Comparison of ENCODE assay signal across 1 cellular context in the genomic region with DNA sequence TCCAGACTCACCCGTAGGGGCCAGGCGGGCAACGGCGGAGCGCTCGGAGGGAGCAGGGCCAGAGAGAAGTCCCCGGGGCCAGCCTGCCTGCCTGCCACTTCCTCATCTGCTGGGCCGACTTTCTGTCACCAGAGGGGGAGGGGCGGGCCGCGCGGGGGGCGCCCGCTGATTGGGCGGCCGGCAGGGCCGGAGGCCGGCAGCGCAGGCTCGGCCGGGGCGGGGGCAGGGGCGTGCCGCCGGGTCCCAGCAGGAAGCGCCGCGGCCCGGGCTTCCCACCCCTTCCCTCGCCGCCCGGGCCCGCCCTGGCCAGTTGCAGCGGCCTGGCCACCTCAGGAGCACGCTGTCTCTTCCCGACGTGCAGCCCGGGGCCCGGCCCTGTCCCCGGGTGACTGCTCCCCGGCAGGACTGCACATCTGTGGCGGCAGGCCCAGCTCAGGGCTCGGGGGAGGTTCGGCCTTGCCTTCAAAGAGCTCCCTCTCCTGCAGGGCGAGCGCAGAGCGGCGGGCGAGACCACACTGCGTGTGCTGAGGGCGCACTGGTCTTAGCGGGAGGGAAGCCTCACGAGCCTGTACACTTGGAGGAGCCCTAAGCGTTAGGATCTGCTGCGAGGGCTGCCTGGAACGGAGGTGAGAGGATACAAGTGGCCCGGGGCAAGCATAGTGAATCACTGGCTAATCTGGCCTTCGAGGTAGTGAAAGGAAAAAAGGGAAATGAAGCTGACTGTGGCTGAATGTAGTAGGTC.
TF ChIP-seq lines count a peak whose summit lies in the region.

TSS of gene ELOVL1 (minus strand) at position 108 of the 742 bp plus-strand sequence. CDS start 2,402 bp downstream, outside the sequence.

TF ChIP-seq in HepG2, 621 proteins besides CTCF, POLR2A, EP300 and RAD21 (continued from another document and continues in another):
- TF ChIP-seq ZNF891 (CRISPR knock-in tag; IDR thresholded peaks at IDR 0.05) (peak; percentile 85; the same call in 1 of the 2 replicates), RBM39 (IDR thresholded peaks at IDR 0.05; ENCODE audit: low read depth, low read length, poor library complexity, severe bottlenecking) (no peak), GABPA (IDR thresholded peaks at IDR 0.05; ENCODE audit: low read depth, low read length) (peak; percentile 53), GABPA (CRISPR knock-in tag; IDR thresholded peaks at IDR 0.05; ENCODE audit: low read depth) (no peak; the same call in 1 of the 2 replicates), STAT6 (CRISPR knock-in tag; IDR thresholded peaks at IDR 0.05; ENCODE audit: borderline replicate concordance) (no peak), CENPBD1 (CRISPR knock-in tag; IDR thresholded peaks at IDR 0.05; ENCODE audit: borderline replicate concordance, low read depth) (no peak), PITX1 (CRISPR knock-in tag; IDR thresholded peaks at IDR 0.05) (peak; percentile 40; the same call in 1 of the 2 replicates), KLF9 (CRISPR knock-in tag; IDR thresholded peaks at IDR 0.05; ENCODE audit: low read depth) (peak; percentile 77; the same call in 1 of the 2 replicates), ZNF841 (CRISPR knock-in tag; IDR thresholded peaks at IDR 0.05; ENCODE audit: borderline replicate concordance) (peak; percentile 90; the same call in 1 of the 2 replicates), RORA (CRISPR knock-in tag; IDR thresholded peaks at IDR 0.05) (no peak), SAP130 (CRISPR knock-in tag; IDR thresholded peaks at IDR 0.05; ENCODE audit: low read depth) (peak; percentile 82), ZNF333 (CRISPR knock-in tag; IDR thresholded peaks at IDR 0.05; ENCODE audit: borderline replicate concordance) (no peak), DNMT3B (CRISPR knock-in tag; conservative IDR thresholded peaks at IDR 0.05) (peak; percentile 56; the same call in 1 of the 2 replicates), ONECUT2 (CRISPR knock-in tag; IDR thresholded peaks at IDR 0.05) (0 out of 2 replicates have a peak, but pooled peaks have one; percentile 10), ZNF143 (CRISPR knock-in tag; IDR thresholded peaks at IDR 0.05) (no peak), PHB2 (IDR thresholded peaks at IDR 0.05; ENCODE audit: partially characterized antibody) (no peak), KLF15 (CRISPR knock-in tag; IDR thresholded peaks at IDR 0.05; ENCODE audit: borderline replicate concordance) (no peak), MBD4 (IDR thresholded peaks at IDR 0.05; ENCODE audit: borderline replicate concordance, low read length) (no peak), MIER2 (CRISPR knock-in tag; IDR thresholded peaks at IDR 0.05) (no peak), ZNF275 (CRISPR knock-in tag; IDR thresholded peaks at IDR 0.05; ENCODE audit: borderline replicate concordance) (no peak), TARDBP (CRISPR knock-in tag; IDR thresholded peaks at IDR 0.05) (peak; percentile 77; the same call in 1 of the 2 replicates), HMG20A (CRISPR knock-in tag; IDR thresholded peaks at IDR 0.05; ENCODE audit: borderline replicate concordance) (peak; percentile 54; the same call in 1 of the 2 replicates), RXRB (CRISPR knock-in tag; IDR thresholded peaks at IDR 0.05; ENCODE audit: borderline replicate concordance) (peak; percentile 36; the same call in 1 of the 2 replicates), WIZ (CRISPR knock-in tag; IDR thresholded peaks at IDR 0.05) (no peak), ZMYM3 (CRISPR knock-in tag; IDR thresholded peaks at IDR 0.05) (0 out of 2 replicates have a peak, but pooled peaks have one; percentile 15), NKX3-1 (CRISPR knock-in tag; IDR thresholded peaks at IDR 0.05) (peak; percentile 84), ZNF747 (CRISPR knock-in tag; IDR thresholded peaks at IDR 0.05; ENCODE audit: borderline replicate concordance) (peak; percentile 58; the same call in 1 of the 2 replicates), SRSF4 (IDR thresholded peaks at IDR 0.05; ENCODE audit: low read depth, low read length, poor library complexity, severe bottlenecking) (no peak), STAT5B (CRISPR knock-in tag; IDR thresholded peaks at IDR 0.05) (no peak), MLLT10 (CRISPR knock-in tag; IDR thresholded peaks at IDR 0.05) (no peak), ZNF790 (CRISPR knock-in tag; IDR thresholded peaks at IDR 0.05; ENCODE audit: borderline replicate concordance) (no peak; the same call in 1 of the 2 replicates), ADNP (CRISPR knock-in tag; IDR thresholded peaks at IDR 0.05) (no peak), SOX6 (IDR thresholded peaks at IDR 0.05) (no peak), SOX6 (CRISPR knock-in tag; IDR thresholded peaks at IDR 0.05) (peak; percentile 24; the same call in 1 of the 2 replicates), ZNF230 (CRISPR knock-in tag; IDR thresholded peaks at IDR 0.05) (peak; percentile 95), RFXAP (CRISPR knock-in tag; IDR thresholded peaks at IDR 0.05; ENCODE audit: borderline replicate concordance) (peak; percentile 69), PLRG1 (conservative IDR thresholded peaks at IDR 0.05) (no peak), TBX3 (IDR thresholded peaks at IDR 0.05; ENCODE audit: borderline replicate concordance) (no peak), ZNF879 (CRISPR knock-in tag; IDR thresholded peaks at IDR 0.05) (peak; percentile 78; the same call in 1 of the 2 replicates), ZNF34 (CRISPR knock-in tag; IDR thresholded peaks at IDR 0.05; ENCODE audit: borderline replicate concordance) (no peak), ZBTB26 (CRISPR knock-in tag; IDR thresholded peaks at IDR 0.05; ENCODE audit: borderline replicate concordance) (no peak), CHD4 (IDR thresholded peaks at IDR 0.05; ENCODE audit: borderline replicate concordance, low read length) (no peak), MBNL3 (CRISPR knock-in tag; conservative IDR thresholded peaks at IDR 0.05) (no peak), ZNF788 (CRISPR knock-in tag; IDR thresholded peaks at IDR 0.05; ENCODE audit: borderline replicate concordance) (peak; percentile 55; the same call in 1 of the 2 replicates), JUNB (CRISPR knock-in tag; IDR thresholded peaks at IDR 0.05; ENCODE audit: borderline replicate concordance) (peak; percentile 65; the same call in 1 of the 2 replicates), ZNF619 (CRISPR knock-in tag; IDR thresholded peaks at IDR 0.05) (peak; percentile 70; the same call in 1 of the 2 replicates), PRPF4 (IDR thresholded peaks at IDR 0.05; ENCODE audit: low read depth, low read length, poor library complexity, severe bottlenecking) (no peak), ARNT (IDR thresholded peaks at IDR 0.05) (no peak), ZIK1 (CRISPR knock-in tag; IDR thresholded peaks at IDR 0.05; ENCODE audit: borderline replicate concordance, low read depth) (peak; percentile 92), ZNF773 (CRISPR knock-in tag; IDR thresholded peaks at IDR 0.05; ENCODE audit: borderline replicate concordance) (peak; percentile 84; the same call in 1 of the 2 replicates), NFYC (CRISPR knock-in tag; IDR thresholded peaks at IDR 0.05) (peak; percentile 56; the same call in 1 of the 2 replicates), ZNF251 (CRISPR knock-in tag; IDR thresholded peaks at IDR 0.05) (no peak), EED (CRISPR knock-in tag; IDR thresholded peaks at IDR 0.05) (0 out of 2 replicates have a peak, but pooled peaks have one; percentile 78), ASH2L (IDR thresholded peaks at IDR 0.05; ENCODE audit: insufficient read length, low read depth, low read length) (peak; percentile 75), ZBTB37 (CRISPR knock-in tag; IDR thresholded peaks at IDR 0.05) (no peak), ELF3 (CRISPR knock-in tag; IDR thresholded peaks at IDR 0.05) (peak; percentile 72), IKZF1 (IDR thresholded peaks at IDR 0.05) (no peak)
- TF ChIP-seq, protein P1, sequence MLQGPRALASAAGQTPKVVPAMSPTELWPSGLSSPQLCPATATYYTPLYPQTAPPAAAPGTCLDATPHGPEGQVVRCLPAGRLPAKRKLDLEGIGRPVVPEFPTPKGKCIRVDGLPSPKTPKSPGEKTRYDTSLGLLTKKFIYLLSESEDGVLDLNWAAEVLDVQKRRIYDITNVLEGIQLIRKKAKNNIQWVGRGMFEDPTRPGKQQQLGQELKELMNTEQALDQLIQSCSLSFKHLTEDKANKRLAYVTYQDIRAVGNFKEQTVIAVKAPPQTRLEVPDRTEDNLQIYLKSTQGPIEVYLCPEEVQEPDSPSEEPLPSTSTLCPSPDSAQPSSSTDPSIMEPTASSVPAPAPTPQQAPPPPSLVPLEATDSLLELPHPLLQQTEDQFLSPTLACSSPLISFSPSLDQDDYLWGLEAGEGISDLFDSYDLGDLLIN (CRISPR knock-in tag; IDR thresholded peaks at IDR 0.05; ENCODE audit: borderline replicate concordance) = no peak
- TF ChIP-seq, protein P2, sequence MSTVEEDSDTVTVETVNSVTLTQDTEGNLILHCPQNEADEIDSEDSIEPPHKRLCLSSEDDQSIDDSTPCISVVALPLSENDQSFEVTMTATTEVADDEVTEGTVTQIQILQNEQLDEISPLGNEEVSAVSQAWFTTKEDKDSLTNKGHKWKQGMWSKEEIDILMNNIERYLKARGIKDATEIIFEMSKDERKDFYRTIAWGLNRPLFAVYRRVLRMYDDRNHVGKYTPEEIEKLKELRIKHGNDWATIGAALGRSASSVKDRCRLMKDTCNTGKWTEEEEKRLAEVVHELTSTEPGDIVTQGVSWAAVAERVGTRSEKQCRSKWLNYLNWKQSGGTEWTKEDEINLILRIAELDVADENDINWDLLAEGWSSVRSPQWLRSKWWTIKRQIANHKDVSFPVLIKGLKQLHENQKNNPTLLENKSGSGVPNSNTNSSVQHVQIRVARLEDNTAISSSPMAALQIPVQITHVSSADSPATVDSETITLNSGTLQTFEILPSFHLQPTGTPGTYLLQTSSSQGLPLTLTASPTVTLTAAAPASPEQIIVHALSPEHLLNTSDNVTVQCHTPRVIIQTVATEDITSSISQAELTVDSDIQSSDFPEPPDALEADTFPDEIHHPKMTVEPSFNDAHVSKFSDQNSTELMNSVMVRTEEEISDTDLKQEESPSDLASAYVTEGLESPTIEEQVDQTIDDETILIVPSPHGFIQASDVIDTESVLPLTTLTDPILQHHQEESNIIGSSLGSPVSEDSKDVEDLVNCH (CRISPR knock-in tag; IDR thresholded peaks at IDR 0.05) = no peak
- TF ChIP-seq, protein P3, sequence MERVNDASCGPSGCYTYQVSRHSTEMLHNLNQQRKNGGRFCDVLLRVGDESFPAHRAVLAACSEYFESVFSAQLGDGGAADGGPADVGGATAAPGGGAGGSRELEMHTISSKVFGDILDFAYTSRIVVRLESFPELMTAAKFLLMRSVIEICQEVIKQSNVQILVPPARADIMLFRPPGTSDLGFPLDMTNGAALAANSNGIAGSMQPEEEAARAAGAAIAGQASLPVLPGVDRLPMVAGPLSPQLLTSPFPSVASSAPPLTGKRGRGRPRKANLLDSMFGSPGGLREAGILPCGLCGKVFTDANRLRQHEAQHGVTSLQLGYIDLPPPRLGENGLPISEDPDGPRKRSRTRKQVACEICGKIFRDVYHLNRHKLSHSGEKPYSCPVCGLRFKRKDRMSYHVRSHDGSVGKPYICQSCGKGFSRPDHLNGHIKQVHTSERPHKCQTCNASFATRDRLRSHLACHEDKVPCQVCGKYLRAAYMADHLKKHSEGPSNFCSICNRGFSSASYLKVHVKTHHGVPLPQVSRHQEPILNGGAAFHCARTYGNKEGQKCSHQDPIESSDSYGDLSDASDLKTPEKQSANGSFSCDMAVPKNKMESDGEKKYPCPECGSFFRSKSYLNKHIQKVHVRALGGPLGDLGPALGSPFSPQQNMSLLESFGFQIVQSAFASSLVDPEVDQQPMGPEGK (CRISPR knock-in tag; IDR thresholded peaks at IDR 0.05) = peak; percentile 71
